Comparison of ENCODE assay signal across 9 cellular contexts in genomic region chr1:168081373-168082007, GRCh38. TPM values are rescaled to one million over a fixed set of nuclear protein-coding genes. Genes with fewer than 3 reads are reported as not detected.
DNase-seq lines count a peak whose midpoint lies in the region; ATAC-seq and TF ChIP-seq lines count a peak whose summit lies in the region.
"Had no signal": no experiment of that assay in that cellular context is flagged by ENCODE, and none has a peak within 500 bp of the region (broad histone marks: within the 10 kb centered on the region; RNA-seq: fewer than 3 reads in every experiment).

No MANE protein-coding gene starts in this region.

- H3K4me3 ChIP-seq in lung, result no peak overlapping the region
- no peak overlapping the region for H3K4me3 ChIP-seq in upper lobe of right lung
- no peak overlapping the region for H3K4me3 ChIP-seq in WERI-Rb-1 (ENCODE audit: low read depth, low read length)

- H3K36me3 Mint-ChIP-seq in activated CD4-positive, alpha-beta T cell treated with anti-CD3 and anti-CD28 coated beads for 36 hours (ENCODE audit: low read depth), result peaks cover 4% of the 10 kb centered on the region
- H3K36me3 Mint-ChIP-seq in dendritic cell treated with granulocyte-macrophage colony-stimulating factor and Interleukin-4, amounts not matched to agents 40 ng/mL and 50 ng/mL, for 4 days (ENCODE audit: low read depth), result peaks cover 22% of the 10 kb centered on the region
- peaks cover 3% of the 10 kb centered on the region for H3K36me3 Mint-ChIP-seq in activated CD4-positive, alpha-beta memory T cell treated with anti-CD3 and anti-CD28 coated beads for 36 hours

- ATAC-seq in activated CD4-positive, alpha-beta T cell treated with anti-CD3 and anti-CD28 coated beads for 36 hours, result no peak
- ATAC-seq in lung (ENCODE audit: insufficient read depth, low FRiP score) (peak; percentile 41), upper lobe of right lung (peak; percentile 66), GM19023 (IDR thresholded peaks at IDR 0.05; ENCODE audit: unreplicated experiment) (no peak)

- no peak for DNase-seq in activated CD4-positive, alpha-beta T cell treated with anti-CD3 and anti-CD28 coated beads for 36 hours
- DNase-seq in activated CD4-positive, alpha-beta T cell treated with anti-CD3 and anti-CD28 coated beads, Interleukin-2, amount 50 U/mL, for 48 hours, result no peak
- no peak for DNase-seq in lung (ENCODE audit: low spot score)
- DNase-seq in upper lobe of right lung, result no peak
- DNase-seq in activated CD4-positive, alpha-beta memory T cell treated with anti-CD3 and anti-CD28 coated beads for 36 hours, result no peak
- DNase-seq in WERI-Rb-1, result no peak

- no peaks in the 10 kb centered on the region for H3K9me3 Mint-ChIP-seq in activated CD4-positive, alpha-beta T cell treated with anti-CD3 and anti-CD28 coated beads for 36 hours (ENCODE audit: low read depth)
- no peaks in the 10 kb centered on the region for H3K9me3 Mint-ChIP-seq in dendritic cell treated with granulocyte-macrophage colony-stimulating factor and Interleukin-4, amounts not matched to agents 40 ng/mL and 50 ng/mL, for 4 days
- no peaks in the 10 kb centered on the region for H3K9me3 Mint-ChIP-seq in activated CD4-positive, alpha-beta memory T cell treated with anti-CD3 and anti-CD28 coated beads for 36 hours
- H3K9me3 Mint-ChIP-seq: activated CD4-positive, alpha-beta memory T cell treated with anti-CD3 and anti-CD28 coated beads, Interleukin-2, amount 10 ng/mL, durations not matched to agents 7 days and 5 days had no signal

- POLR2A ChIA-PET in activated CD4-positive, alpha-beta T cell treated with anti-CD3 and anti-CD28 coated beads for 36 hours (lab: Charles Lee), result no interaction called here
- POLR2A ChIA-PET in activated CD4-positive, alpha-beta memory T cell treated with anti-CD3 and anti-CD28 coated beads for 36 hours (lab: Charles Lee), result no interaction called here

- no peak for TF ChIP-seq CTCF in lung (IDR thresholded peaks at IDR 0.05; ENCODE audit: control extremely low read depth, extremely low read depth)
- TF ChIP-seq CTCF in upper lobe of right lung (IDR thresholded peaks at IDR 0.05), result no peak
- TF ChIP-seq CTCF in WERI-Rb-1 (IDR thresholded peaks at IDR 0.05; ENCODE audit: low read depth, low read length), result no peak

- peaks cover 5 to 9% of the 10 kb centered on the region in 2 donors for H3K36me3 ChIP-seq in lung (ENCODE audit: control insufficient read depth in 2 of 2, insufficient read depth in 2 of 2, low read length in 2 of 2)
- H3K36me3 ChIP-seq in upper lobe of right lung, result peaks cover 13% of the 10 kb centered on the region
- H3K36me3 ChIP-seq in WERI-Rb-1, result no peaks in the 10 kb centered on the region

- no peaks in the 10 kb centered on the region for H3K4me1 Mint-ChIP-seq in activated CD4-positive, alpha-beta T cell treated with anti-CD3 and anti-CD28 coated beads for 36 hours
- H3K4me1 Mint-ChIP-seq in dendritic cell treated with granulocyte-macrophage colony-stimulating factor and Interleukin-4, amounts not matched to agents 40 ng/mL and 50 ng/mL, for 4 days (ENCODE audit: low read depth), result peaks cover 29% of the 10 kb centered on the region
- H3K4me1 Mint-ChIP-seq in activated CD4-positive, alpha-beta memory T cell treated with anti-CD3 and anti-CD28 coated beads for 36 hours (ENCODE audit: low read depth), result no peaks in the 10 kb centered on the region
- H3K4me1 Mint-ChIP-seq: activated CD4-positive, alpha-beta memory T cell treated with anti-CD3 and anti-CD28 coated beads, Interleukin-2, amount 10 ng/mL, durations not matched to agents 7 days and 5 days had no signal

- H3K27ac ChIP-seq in lung (ENCODE audit: low read depth in 1 of 2, low read length in 1 of 2) (peak overlapping the region; percentile 24 to 84), upper lobe of right lung (peak overlapping the region; percentile 34), WERI-Rb-1 (no peak overlapping the region)

- no peaks in the 10 kb centered on the region for H3K27me3 Mint-ChIP-seq in activated CD4-positive, alpha-beta T cell treated with anti-CD3 and anti-CD28 coated beads for 36 hours
- no peaks in the 10 kb centered on the region for H3K27me3 Mint-ChIP-seq in dendritic cell treated with granulocyte-macrophage colony-stimulating factor and Interleukin-4, amounts not matched to agents 40 ng/mL and 50 ng/mL, for 4 days
- H3K27me3 Mint-ChIP-seq in activated CD4-positive, alpha-beta memory T cell treated with anti-CD3 and anti-CD28 coated beads for 36 hours, result no peaks in the 10 kb centered on the region
- H3K27me3 Mint-ChIP-seq: activated CD4-positive, alpha-beta memory T cell treated with anti-CD3 and anti-CD28 coated beads, Interleukin-2, amount 10 ng/mL, durations not matched to agents 7 days and 5 days had no signal

- intact Hi-C loops in activated CD4-positive, alpha-beta T cell treated with anti-CD3 and anti-CD28 coated beads for 36 hours (cut with DNase I, micrococcal nuclease), result loop anchor here (1.0 to 10.0 kb wide), 6 partner anchors 56 to 479 kb away; partner anchors contain the start of genes DCAF6 (in 1 of the 2), GPR161 (in 1 of the 2) and MPC2 (in 1 of the 2)
- intact Hi-C loops in dendritic cell treated with granulocyte-macrophage colony-stimulating factor and Interleukin-4, amounts not matched to agents 40 ng/mL and 50 ng/mL, for 4 days (cut with micrococcal nuclease), result loop anchor here (5.0 kb wide), 2 partner anchors 56 to 146 kb away; partner anchors contain the start of genes GPR161 and SFT2D2
- intact Hi-C loops in upper lobe of right lung (cut with DNase I), result no loop called here
- intact Hi-C loops in activated CD4-positive, alpha-beta memory T cell treated with anti-CD3 and anti-CD28 coated beads for 36 hours (cut with micrococcal nuclease), result loop anchor here (1.0 to 5.0 kb wide), 4 partner anchors 146 to 481 kb away; no protein-coding TSS in a partner anchor

- peak overlapping the region; percentile 3 for H3K27ac Mint-ChIP-seq in activated CD4-positive, alpha-beta T cell treated with anti-CD3 and anti-CD28 coated beads for 36 hours
- H3K27ac Mint-ChIP-seq in dendritic cell treated with granulocyte-macrophage colony-stimulating factor and Interleukin-4, amounts not matched to agents 40 ng/mL and 50 ng/mL, for 4 days, result peak overlapping the region; percentile 76
- no peak overlapping the region for H3K27ac Mint-ChIP-seq in activated CD4-positive, alpha-beta memory T cell treated with anti-CD3 and anti-CD28 coated beads for 36 hours
- H3K27ac Mint-ChIP-seq: activated CD4-positive, alpha-beta memory T cell treated with anti-CD3 and anti-CD28 coated beads, Interleukin-2, amount 10 ng/mL, durations not matched to agents 7 days and 5 days had no signal

- H3K4me1 ChIP-seq in lung (ENCODE audit: control insufficient read depth in 2 of 2, insufficient read depth in 2 of 2, low read length in 2 of 2) (peaks cover 0 to 3% of the 10 kb centered on the region in 2 donors), upper lobe of right lung (peaks cover 10% of the 10 kb centered on the region)

- H3K9me3 ChIP-seq in lung (ENCODE audit: control insufficient read depth in 2 of 2, insufficient read depth in 1 of 2, low read length in 1 of 2), result no peaks in the 10 kb centered on the region
- H3K9me3 ChIP-seq in upper lobe of right lung, result no peaks in the 10 kb centered on the region
- H3K9me3 ChIP-seq in WERI-Rb-1 (ENCODE audit: severe bottlenecking), result no peaks in the 10 kb centered on the region

- 42 to 69% methylated on average over 4 of the region's 4 CpGs for WGBS in lung, 2 donors

- H3K4me3 Mint-ChIP-seq in activated CD4-positive, alpha-beta T cell treated with anti-CD3 and anti-CD28 coated beads for 36 hours, result no peak overlapping the region
- H3K4me3 Mint-ChIP-seq in dendritic cell treated with granulocyte-macrophage colony-stimulating factor and Interleukin-4, amounts not matched to agents 40 ng/mL and 50 ng/mL, for 4 days, result no peak overlapping the region
- H3K4me3 Mint-ChIP-seq in activated CD4-positive, alpha-beta memory T cell treated with anti-CD3 and anti-CD28 coated beads for 36 hours, result no peak overlapping the region
- H3K4me3 Mint-ChIP-seq: activated CD4-positive, alpha-beta memory T cell treated with anti-CD3 and anti-CD28 coated beads, Interleukin-2, amount 10 ng/mL, durations not matched to agents 7 days and 5 days had no signal

- CTCF ChIA-PET in activated CD4-positive, alpha-beta T cell treated with anti-CD3 and anti-CD28 coated beads for 36 hours (lab: Charles Lee), result interaction anchor here (0.7 to 3.5 kb wide), 43 partner anchors 9 to 328 kb away, joined by 3 to 41 read pairs (median 5); partner anchors contain the start of gene ADCY10
- CTCF ChIA-PET in activated CD4-positive, alpha-beta memory T cell treated with anti-CD3 and anti-CD28 coated beads for 36 hours (lab: Charles Lee), result interaction anchor here (0.6 to 4.7 kb wide), 52 partner anchors 9 to 481 kb away, joined by 3 to 46 read pairs (median 5); partner anchors contain the start of genes DCAF6, MPC2 and SFT2D2

- no peaks in the 10 kb centered on the region for H3K27me3 ChIP-seq in lung (ENCODE audit: control insufficient read depth, insufficient read depth)
- no peaks in the 10 kb centered on the region for H3K27me3 ChIP-seq in upper lobe of right lung
- no peaks in the 10 kb centered on the region for H3K27me3 ChIP-seq in WERI-Rb-1 (ENCODE audit: insufficient read depth, low read depth, severe bottlenecking)

RNA-seq across cellular contexts. Expression of gene GPR161, which starts 55.2 kb away (rescaled TPM):
- total RNA-seq in activated CD4-positive, alpha-beta T cell treated with anti-CD3 and anti-CD28 coated beads for 36 hours, result under 1 TPM; 0.42 to 0.59 TPM
- total RNA-seq in lung (10 to 100 TPM in 1 of 2 donors, 1 to 10 TPM in 1; 8.4 to 15.0 TPM), upper lobe of right lung (14.5 TPM)
- polyA plus RNA-seq in lung, result 1 to 10 TPM; 2.8 to 3.0 TPM
- total RNA-seq in activated CD4-positive, alpha-beta memory T cell treated with anti-CD3 and anti-CD28 coated beads for 36 hours, result under 1 TPM; 0.88 to 0.97 TPM

Comparison
In these comparisons a context has a peak if more than half of its experiments do, and no peak if none do; other contexts are left out.
1. ATAC-seq: peak in lung (single experiment) and upper lobe of right lung (single experiment); none in activated CD4-positive, alpha-beta T cell treated with anti-CD3 and anti-CD28 coated beads for 36 hours (single experiment) and GM19023 (single experiment).